Comparison of ENCODE assay signal across 8 cellular contexts in genomic region chr17:30824356-30825145, GRCh38. TPM values are rescaled to one million over a fixed set of nuclear protein-coding genes. Genes with fewer than 3 reads are reported as not detected.
A peak's percentile ranks its signal among the peaks of the same experiment; 100 is the strongest.
DNase-seq lines count a peak whose midpoint lies in the region; TF ChIP-seq lines count a peak whose summit lies in the region.

Gene CRLF3 (minus strand): TSS chr17:30824692. CDS start chr17:30824651, 41 bp downstream.

- CTCF ChIA-PET in activated naive CD4-positive, alpha-beta T cell treated with anti-CD3 and anti-CD28 coated beads for 36 hours (lab: Charles Lee), result interaction anchor here (0.6 to 8.5 kb wide), 16 partner anchors 10 to 348 kb away, joined by 3 to 170 read pairs (median 3); partner anchors contain the start of gene GOSR1

- H3K36me3 ChIP-seq in GM06990 (ENCODE audit: control insufficient read depth, insufficient read depth, low read length), result no peaks in the 10 kb centered on the region; the same call in 1 of the 2 replicates

- H3K4me3 ChIP-seq in GM06990 (replicated peaks; ENCODE audit: low read depth, low read length) (peak within 1 kb of the TSS; percentile 81), HFF-Myc (replicated peaks; ENCODE audit: low read depth, low read length) (peak within 1 kb of the TSS; percentile 78)

- DNase-seq in GM06990 (ENCODE audit: extremely low read depth, insufficient read length) (peak; percentile 97), HFF-Myc (ENCODE audit: extremely low read depth, low read depth) (peak; percentile 45), NAMALWA (ENCODE audit: low spot score) (peak; percentile 94), SK-N-DZ (ENCODE audit: low spot score) (peak; percentile 93), germinal center (ENCODE audit: low spot score) (peak; percentile 97), nucleus accumbens (lab: John Stamatoyannopoulos, UW) (peak in 55 of 56 donors; percentile 34 to 93 (median 82)), superior temporal gyrus (ENCODE audit: extremely low spot score) (peak; percentile 86)
- peak; percentile 91 for DNase-seq in activated naive CD4-positive, alpha-beta T cell treated with anti-CD3 and anti-CD28 coated beads for 36 hours

- TF ChIP-seq CTCF in GM06990 (IDR thresholded peaks at IDR 0.05; ENCODE audit: insufficient read depth, low read length, poor library complexity, severe bottlenecking), result peak; percentile 40
- TF ChIP-seq CTCF in HFF-Myc (IDR thresholded peaks at IDR 0.05; ENCODE audit: low read depth, low read length, missing control alignments), result peak; percentile 17

- no peaks in the 10 kb centered on the region for H3K9me3 Mint-ChIP-seq in activated naive CD4-positive, alpha-beta T cell treated with anti-CD3 and anti-CD28 coated beads for 36 hours

- intact Hi-C loops in activated naive CD4-positive, alpha-beta T cell treated with anti-CD3 and anti-CD28 coated beads for 36 hours (cut with micrococcal nuclease), result loop anchor here (1.0 to 5.0 kb wide), 10 partner anchors 8 to 707 kb away; partner anchors contain the start of genes GOSR1, NSRP1 and TMIGD1

- H3K4me3 Mint-ChIP-seq in activated naive CD4-positive, alpha-beta T cell treated with anti-CD3 and anti-CD28 coated beads for 36 hours, result peak within 1 kb of the TSS; percentile 85

- no peaks in the 10 kb centered on the region for H3K27me3 ChIP-seq in GM06990 (replicated peaks; ENCODE audit: control insufficient read depth, insufficient read depth, low read length)

- H3K27ac Mint-ChIP-seq in activated naive CD4-positive, alpha-beta T cell treated with anti-CD3 and anti-CD28 coated beads for 36 hours, result peak within 1 kb of the TSS; percentile 94

- H3K27me3 Mint-ChIP-seq in activated naive CD4-positive, alpha-beta T cell treated with anti-CD3 and anti-CD28 coated beads for 36 hours (ENCODE audit: low read depth), result no peaks in the 10 kb centered on the region

- no peaks in the 10 kb centered on the region for H3K36me3 Mint-ChIP-seq in activated naive CD4-positive, alpha-beta T cell treated with anti-CD3 and anti-CD28 coated beads for 36 hours (ENCODE audit: low read depth)

- peaks cover 39% of the 10 kb centered on the region for H3K4me1 Mint-ChIP-seq in activated naive CD4-positive, alpha-beta T cell treated with anti-CD3 and anti-CD28 coated beads for 36 hours (ENCODE audit: low read depth)

RNA-seq across cellular contexts. Expression of gene CRLF3, which starts in this region (rescaled TPM):
- 18.9 and 19.6 TPM in 2 replicates for polyA plus RNA-seq in SK-N-DZ (2014; cell fraction: cytosol; rRNA removed)
- 6.1 and 6.3 TPM in 2 replicates for polyA plus RNA-seq in SK-N-DZ (2014; cell fraction: nucleus; rRNA removed)
- 10 to 100 TPM; 47.1 to 47.7 TPM for total RNA-seq in activated naive CD4-positive, alpha-beta T cell treated with anti-CD3 and anti-CD28 coated beads for 36 hours

Comparison
In these comparisons a context has a peak if more than half of its experiments do, and no peak if none do; other contexts are left out.
1. Peak in every context shown above with its lines: DNase-seq and H3K4me3 ChIP-seq.
2. DNase-seq: peak in every context shown above with its lines; median percentile 97 in GM06990; 97 in germinal center; 94 in NAMALWA; 93 in SK-N-DZ; 91 in activated naive CD4-positive, alpha-beta T cell treated with anti-CD3 and anti-CD28 coated beads for 36 hours; 86 in superior temporal gyrus; 82 in nucleus accumbens; 45 in HFF-Myc.